Comparison of ENCODE assay signal across 8 cellular contexts in genomic region chr10:114821915-114822770, GRCh38. TPM values are rescaled to one million over a fixed set of nuclear protein-coding genes. Genes with fewer than 3 reads are reported as not detected.
DNase-seq lines count a peak whose midpoint lies in the region; ATAC-seq and TF ChIP-seq lines count a peak whose summit lies in the region.

No MANE protein-coding gene starts in this region.

- TF ChIP-seq CTCF in CD4-positive, alpha-beta T cell (IDR thresholded peaks at IDR 0.05), result no peak
- TF ChIP-seq CTCF in MCF 10A (IDR thresholded peaks at IDR 0.05; ENCODE audit: unreplicated experiment), result no peak
- TF ChIP-seq CTCF in smooth muscle cell (IDR thresholded peaks at IDR 0.05; ENCODE audit: borderline replicate concordance, insufficient read depth, poor library complexity, severe bottlenecking), result no peak

- ATAC-seq in CD4-positive, alpha-beta T cell (ENCODE audit: poor library complexity), result peak; percentile 45
- peak; percentile 42 for ATAC-seq in GM19328 (IDR thresholded peaks at IDR 0.05; ENCODE audit: unreplicated experiment)
- ATAC-seq in HG03432 (IDR thresholded peaks at IDR 0.05; ENCODE audit: unreplicated experiment), result peak; percentile 42

- intact Hi-C loops in CD4-positive, alpha-beta T cell (cut with DNase I, micrococcal nuclease), result loop anchor here (2.0 to 10.0 kb wide), 4 partner anchors 121 to 650 kb away; partner anchors contain the start of gene CCDC186 (in 1 of the 2)
- intact Hi-C loops in MCF 10A (cut with micrococcal nuclease), result loop anchor here (5.0 kb wide), 1 partner anchor 55 kb away; no protein-coding TSS in a partner anchor

- H3K9me3 ChIP-seq in CD4-positive, alpha-beta T cell (ENCODE audit: control insufficient read depth, low read length), result no peaks in the 10 kb centered on the region
- H3K9me3 ChIP-seq in smooth muscle cell (replicated peaks; ENCODE audit: low read depth), result no peaks in the 10 kb centered on the region

- H3K4me3 ChIP-seq in smooth muscle cell, result peak overlapping the region; percentile 98

- H3K4me3 Mint-ChIP-seq in CD4-positive, alpha-beta T cell, result peak overlapping the region; percentile 94
- H3K4me3 Mint-ChIP-seq in MCF 10A (ENCODE audit: unreplicated experiment), result peak overlapping the region; percentile 85

- peak overlapping the region; percentile 94 for H2AFZ ChIP-seq in smooth muscle cell (ENCODE audit: low read depth)

- H3K9ac ChIP-seq in smooth muscle cell (ENCODE audit: low read depth), result peak overlapping the region; percentile 96

- no peaks in the 10 kb centered on the region for H3K9me3 Mint-ChIP-seq in CD4-positive, alpha-beta T cell
- H3K9me3 Mint-ChIP-seq in MCF 10A (ENCODE audit: unreplicated experiment), result peaks cover 5% of the 10 kb centered on the region

- H3K36me3 Mint-ChIP-seq in CD4-positive, alpha-beta T cell (ENCODE audit: low read depth), result peaks cover 9% of the 10 kb centered on the region
- H3K36me3 Mint-ChIP-seq in MCF 10A (ENCODE audit: insufficient read depth, unreplicated experiment), result peaks cover 4% of the 10 kb centered on the region

- no peaks in the 10 kb centered on the region for H3K27me3 ChIP-seq in CD4-positive, alpha-beta T cell (ENCODE audit: control insufficient read depth, insufficient read depth, low read length)
- H3K27me3 ChIP-seq in smooth muscle cell (ENCODE audit: low read depth), result peaks cover 6% of the 10 kb centered on the region

- 2% methylated on average over 39 of the region's 79 CpGs for WGBS in smooth muscle cell (ENCODE audit: low lambda C conversion rate)

- H3K4me1 Mint-ChIP-seq in CD4-positive, alpha-beta T cell (ENCODE audit: low read depth), result peaks cover 45% of the 10 kb centered on the region
- peaks cover 25% of the 10 kb centered on the region for H3K4me1 Mint-ChIP-seq in MCF 10A (ENCODE audit: insufficient read depth, unreplicated experiment)

- H3F3A ChIP-seq in smooth muscle cell (ENCODE audit: low read depth), result peaks cover 9% of the 10 kb centered on the region

- H3K27ac ChIP-seq in CD4-positive, alpha-beta T cell (ENCODE audit: low read depth, low read length), result peak overlapping the region; percentile 49
- H3K27ac ChIP-seq in smooth muscle cell (ENCODE audit: low read depth), result peak overlapping the region; percentile 86

- H4K20me1 ChIP-seq in smooth muscle cell (ENCODE audit: low read depth), result peaks cover 44% of the 10 kb centered on the region

- H3K4me2 ChIP-seq in smooth muscle cell, result peak overlapping the region; percentile 93

- peaks cover 47% of the 10 kb centered on the region for H3K79me2 ChIP-seq in smooth muscle cell (ENCODE audit: low read depth)

- H3K4me1 ChIP-seq in smooth muscle cell (ENCODE audit: low read depth), result peaks cover 15% of the 10 kb centered on the region

- BruUV-seq in MCF 10A (replicated peaks; lab: Mats Ljungman, UMichigan), result no TSS peak

- H3K27ac Mint-ChIP-seq in CD4-positive, alpha-beta T cell, result peak overlapping the region; percentile 92
- H3K27ac Mint-ChIP-seq in MCF 10A (ENCODE audit: low read depth, unreplicated experiment), result peak overlapping the region; percentile 97

- DNase-seq in CD4-positive, alpha-beta T cell, result peak in 8 of 10 experiments; percentile 5 to 59 (median 16)
- DNase-seq in SKM-1 treated with dmso at 0.1 percent for 144 hours (lab: John Stamatoyannopoulos, UW; ENCODE audit: unreplicated experiment), result peak; percentile 35
- DNase-seq in MCF 10A (ENCODE audit: unreplicated experiment), result peak; percentile 54
- DNase-seq in iPS-NIHi7 (ENCODE audit: extremely low spot score), result peak; percentile 52
- peak; percentile 61 for DNase-seq in smooth muscle cell (lab: John Stamatoyannopoulos, UW; ENCODE audit: unreplicated experiment)
- DNase-seq in NCI-H446 treated with DMSO at 0.1 percent for 48 hours (lab: John Stamatoyannopoulos, UW), result no peak

- POLR2A ChIA-PET in CD4-positive, alpha-beta T cell (lab: Charles Lee), result interaction anchor here (0.6 to 2.3 kb wide), 17 partner anchors 9 to 648 kb away, joined by 3 to 14 read pairs (median 6); partner anchors contain the start of genes CCDC186 and TRUB1
- POLR2A ChIA-PET in MCF 10A (lab: Yijun Ruan, JAX), result interaction anchor here (0.6 to 3.1 kb wide), 38 partner anchors 9 to 551 kb away, joined by 3 to 19 read pairs (median 4); partner anchors contain the start of gene TRUB1

- CTCF ChIA-PET in CD4-positive, alpha-beta T cell (lab: Charles Lee), result interaction anchor here (0.7 to 2.2 kb wide), 12 partner anchors 9 to 648 kb away, joined by 3 to 39 read pairs (median 6); partner anchors contain the start of genes CCDC186 and TRUB1
- CTCF ChIA-PET in MCF 10A (lab: Yijun Ruan, JAX), result interaction anchor here (0.6 to 3.3 kb wide), 41 partner anchors 7 to 378 kb away, joined by 3 to 33 read pairs (median 4); no protein-coding TSS in a partner anchor

- H3K36me3 ChIP-seq in smooth muscle cell (ENCODE audit: low read depth), result no peaks in the 10 kb centered on the region

- no peaks in the 10 kb centered on the region for H3K27me3 Mint-ChIP-seq in CD4-positive, alpha-beta T cell
- H3K27me3 Mint-ChIP-seq in MCF 10A (ENCODE audit: insufficient read depth, unreplicated experiment), result no peaks in the 10 kb centered on the region

RNA-seq across cellular contexts. Expression of gene FHIP2A, which starts 0.6 kb away (rescaled TPM):
- total RNA-seq in CD4-positive, alpha-beta T cell, result 10 to 100 TPM; 52.8 to 53.7 TPM
- total RNA-seq in MCF 10A (2022), result 17.2 and 25.9 TPM in 2 replicates
- total RNA-seq in smooth muscle cell, result 34.9 and 41.3 TPM in 2 replicates
- 12.3 and 15.3 TPM in 2 replicates for polyA plus RNA-seq in smooth muscle cell
